ENCODE assay signal across 20 cellular contexts in the genomic region with DNA sequence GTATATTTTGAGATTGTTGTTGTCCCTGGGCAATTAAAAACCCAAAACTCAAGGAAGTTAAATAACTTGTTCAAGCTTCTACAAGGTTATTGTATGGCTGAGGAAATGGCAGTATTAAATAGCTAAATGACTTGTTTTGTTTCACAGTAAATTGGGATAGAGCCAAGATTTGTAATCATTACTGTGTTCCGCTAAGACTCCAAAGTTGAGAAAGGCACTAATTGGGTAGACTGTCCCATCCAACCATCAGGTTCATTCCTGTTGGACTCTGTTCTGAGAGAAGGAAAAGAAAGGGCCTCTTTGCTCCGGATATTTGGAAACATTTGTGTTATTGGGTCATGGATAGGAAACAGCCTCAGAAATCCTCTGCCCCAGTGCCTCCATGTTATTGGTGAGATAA.
"Had no signal": no experiment of that assay in that cellular context is flagged by ENCODE, and none has a peak within 500 bp of the region (broad histone marks: within the 10 kb centered on the region; RNA-seq: fewer than 3 reads in every experiment).

No MANE protein-coding gene starts in this region.

- H3K4me1 ChIP-seq: body of pancreas, esophagus squamous epithelium, upper lobe of right lung had no signal

- ATAC-seq: activated CD8-positive, alpha-beta memory T cell treated with anti-CD3 and anti-CD28 coated beads, Interleukin-2, amount 10 ng/mL, durations not matched to agents 7 days and 5 days; activated CD8-positive, alpha-beta T cell treated with anti-CD3 and anti-CD28 coated beads for 36 hours; activated naive CD8-positive, alpha-beta T cell treated with anti-CD3 and anti-CD28 coated beads, Interleukin-2, amount 50 U/mL, for 24 hours; body of pancreas; natural killer cell; T-cell; upper lobe of right lung had no signal

- H3K27me3 ChIP-seq: body of pancreas, esophagus squamous epithelium, upper lobe of right lung had no signal

- H3K4me3 ChIP-seq: body of pancreas, esophagus squamous epithelium, lung, upper lobe of right lung had no signal

- H3K9me3 ChIP-seq: body of pancreas, esophagus squamous epithelium, upper lobe of right lung had no signal

- H3K27ac ChIP-seq: body of pancreas, esophagus squamous epithelium, upper lobe of right lung, WERI-Rb-1 had no signal

- DNase-seq: activated CD4-positive, alpha-beta T cell treated with anti-CD3 and anti-CD28 coated beads, Interleukin-2, amount 10 ng/mL, durations not matched to agents 7 days and 5 days; activated CD4-positive, CD25-positive, alpha-beta regulatory T cell treated with anti-CD3 and anti-CD28 coated beads, Interleukin-2, amount 50 U/mL, for 72 hours; activated CD8-positive, alpha-beta memory T cell treated with anti-CD3 and anti-CD28 coated beads, Interleukin-2, amount 10 ng/mL, durations not matched to agents 7 days and 5 days; activated CD8-positive, alpha-beta T cell treated with anti-CD3 and anti-CD28 coated beads for 36 hours; activated effector memory CD4-positive, alpha-beta T cell treated with anti-CD3 and anti-CD28 coated beads, Interleukin-2, amount 50 U/mL, for 16 hours; activated naive CD4-positive, alpha-beta T cell treated with anti-CD3 and anti-CD28 coated beads, Interleukin-2, amount 50 U/mL, for 16 hours; activated naive CD8-positive, alpha-beta T cell treated with anti-CD3 and anti-CD28 coated beads, Interleukin-2, amount 50 U/mL, for 24 hours; activated T-cell treated with anti-CD3 and anti-CD28 coated beads for 4 hours; body of pancreas; effector memory CD4-positive, alpha-beta T cell; esophagus squamous epithelium; foreskin fibroblast; midbrain; natural killer cell; stimulated activated CD4-positive, alpha-beta T cell treated with anti-CD3 and anti-CD28 coated beads, Interleukin-4, amount 100 ng/mL, for 24 hours; stimulated activated naive CD4-positive, alpha-beta T cell treated with Interleukin-2 at 50 U/mL for 16 hours; T-cell; upper lobe of right lung; WERI-Rb-1 had no signal

- H3K36me3 ChIP-seq: esophagus squamous epithelium, upper lobe of right lung, WERI-Rb-1 had no signal
